17 cellular contexts compared by ENCODE assay signal in genomic region chr21:42520628-42521253, GRCh38. TPM values are rescaled to one million over a fixed set of nuclear protein-coding genes. Genes with fewer than 3 reads are reported as not detected.
DNase-seq lines count a peak whose midpoint lies in the region; TF ChIP-seq lines count a peak whose summit lies in the region.
"Had no signal": no experiment of that assay in that cellular context is flagged by ENCODE, and none has a peak within 500 bp of the region (broad histone marks: within the 10 kb centered on the region; RNA-seq: fewer than 3 reads in every experiment).

No MANE protein-coding gene starts in this region.

- H3K27ac ChIP-seq in DOHH2 (ENCODE audit: low read depth, low read length) (no peak overlapping the region; the same call in 1 of the 2 replicates), neural cell (ENCODE audit: low read length) (no peak overlapping the region)
- H3K27ac ChIP-seq: adrenal gland, foreskin keratinocyte had no signal

- no peak for TF ChIP-seq EP300 in neural cell (conservative IDR thresholded peaks at IDR 0.05; ENCODE audit: poor library complexity, severe bottlenecking)

- no peak overlapping the region for H3K27ac Mint-ChIP-seq in T-helper 2 cell treated with Interferon-gamma antibody and Interleukin-4, amounts not matched to agents 5 μg/mL and 100 μg/mL, for 36 hours
- H3K27ac Mint-ChIP-seq: B cell had no signal

- H3K9me3 Mint-ChIP-seq in T-helper 2 cell treated with Interferon-gamma antibody and Interleukin-4, amounts not matched to agents 5 μg/mL and 100 μg/mL, for 36 hours = no peaks in the 10 kb centered on the region
- H3K9me3 Mint-ChIP-seq: activated T-cell treated with anti-CD3 and anti-CD28 coated beads, Interleukin-2, amount 50 U/mL, for 4 hours; T-cell had no signal

- TF ChIP-seq CTCF in DOHH2 (IDR thresholded peaks at IDR 0.05; ENCODE audit: low read depth, low read length, poor library complexity, severe bottlenecking) = no peak
- peak; percentile 41 for TF ChIP-seq CTCF in neural cell (IDR thresholded peaks at IDR 0.05; ENCODE audit: poor library complexity, severe bottlenecking)

- H3K4me2 ChIP-seq in DOHH2 (ENCODE audit: low read length) (0 out of 2 replicates have a peak overlapping the region, but pooled peaks have one; percentile 29), neural cell (ENCODE audit: low read length) (no peak overlapping the region)

- H3K4me1 Mint-ChIP-seq in T-helper 2 cell treated with Interferon-gamma antibody and Interleukin-4, amounts not matched to agents 5 μg/mL and 100 μg/mL, for 36 hours (ENCODE audit: low read depth) = peaks cover 12% of the 10 kb centered on the region

- no peak overlapping the region for H3K4me3 ChIP-seq in DOHH2 (ENCODE audit: low read length)
- H3K4me3 ChIP-seq in neural cell (ENCODE audit: low read length) = no peak overlapping the region
- H3K4me3 ChIP-seq: adrenal gland, tibial nerve had no signal

- H3K9me3 ChIP-seq in DOHH2 (ENCODE audit: control insufficient read depth, insufficient read depth, low read length) (no peaks in the 10 kb centered on the region), neural cell (ENCODE audit: low read length) (no peaks in the 10 kb centered on the region)
- H3K9me3 ChIP-seq: adrenal gland, tibial nerve had no signal

- H3K9me2 ChIP-seq in DOHH2 (replicated peaks; ENCODE audit: control insufficient read depth, low read length) (no peaks in the 10 kb centered on the region), neural cell (ENCODE audit: insufficient read depth, low read length) (no peaks in the 10 kb centered on the region)

- H3K36me3 Mint-ChIP-seq in T-helper 2 cell treated with Interferon-gamma antibody and Interleukin-4, amounts not matched to agents 5 μg/mL and 100 μg/mL, for 36 hours (ENCODE audit: low read depth) = peaks cover 38% of the 10 kb centered on the region

- H3K27me3 ChIP-seq in DOHH2 (ENCODE audit: control insufficient read depth, low read length) (no peaks in the 10 kb centered on the region), neural cell (ENCODE audit: insufficient read depth, low read depth, low read length) (no peaks in the 10 kb centered on the region)
- H3K27me3 ChIP-seq: adrenal gland, foreskin keratinocyte, tibial nerve had no signal

- 0 out of 2 replicates have a peak, but pooled peaks cover 6% of the 10 kb centered on the region for H4K20me1 ChIP-seq in DOHH2 (ENCODE audit: control insufficient read depth, insufficient read depth, low read depth, low read length)
- H4K20me1 ChIP-seq in neural cell (ENCODE audit: insufficient read depth) = no peaks in the 10 kb centered on the region

- H3K79me2 ChIP-seq in DOHH2 (ENCODE audit: control insufficient read depth, low read length) = peaks cover 73% of the 10 kb centered on the region
- H3K79me2 ChIP-seq in neural cell (replicated peaks; ENCODE audit: insufficient read depth, low read length) = peaks cover 33% of the 10 kb centered on the region

- no peak for TF ChIP-seq RAD21 in neural cell (conservative IDR thresholded peaks at IDR 0.05)

- H3K36me3 ChIP-seq in DOHH2 (ENCODE audit: control insufficient read depth, low read length) = peaks cover 91% of the 10 kb centered on the region
- H3K36me3 ChIP-seq in neural cell (ENCODE audit: insufficient read depth, low read length) = peaks cover 17% of the 10 kb centered on the region

- H3K4me1 ChIP-seq in DOHH2 (ENCODE audit: control insufficient read depth, low read length) = peaks cover 57% of the 10 kb centered on the region
- H3K4me1 ChIP-seq: foreskin keratinocyte had no signal

- no peak overlapping the region for H2AFZ ChIP-seq in neural cell (ENCODE audit: low read depth, low read length)

- DNase-seq in NCI-H526 treated with DMSO at 0.1 percent for 48 hours (lab: John Stamatoyannopoulos, UW) (peak; percentile 53), ecto neural progenitor cell (ENCODE audit: low spot score) (peak; percentile 70), NCI-H510A treated with DMSO at 0.1 percent for 48 hours (lab: John Stamatoyannopoulos, UW) (no peak), NCI-H345 treated with DMSO at 0.1 percent for 48 hours (lab: John Stamatoyannopoulos, UW; ENCODE audit: unreplicated experiment) (no peak)
- no peak for DNase-seq in T-helper 2 cell treated with Interferon-gamma antibody and Interleukin-4, amounts not matched to agents 5 μg/mL and 100 μg/mL, for 36 hours (ENCODE audit: low spot score)
- DNase-seq in stimulated activated CD4-positive, alpha-beta T cell treated with anti-CD3 and anti-CD28 coated beads, Interleukin-4, amount 100 ng/mL, for 1 hour = no peak
- DNase-seq: activated CD4-positive, alpha-beta T cell treated with anti-CD3 and anti-CD28 coated beads for 4 hours; activated T-cell treated with anti-CD3 and anti-CD28 coated beads, Interleukin-2, amount 50 U/mL, for 4 hours; foreskin keratinocyte; NCI-H1105; NCI-H345; T-cell had no signal

- H3K27me3 Mint-ChIP-seq in T-helper 2 cell treated with Interferon-gamma antibody and Interleukin-4, amounts not matched to agents 5 μg/mL and 100 μg/mL, for 36 hours (ENCODE audit: low read depth) = no peaks in the 10 kb centered on the region
- H3K27me3 Mint-ChIP-seq: B cell, T-cell had no signal

- H3F3A ChIP-seq in DOHH2 (ENCODE audit: control insufficient read depth, insufficient read depth) = peaks cover 21% of the 10 kb centered on the region
- no peaks in the 10 kb centered on the region for H3F3A ChIP-seq in neural cell (ENCODE audit: insufficient read depth, low read length, poor library complexity, severe bottlenecking)

- no peak overlapping the region for H3K9ac ChIP-seq in neural cell (ENCODE audit: low read length)

- no peak overlapping the region for H3K4me3 Mint-ChIP-seq in T-helper 2 cell treated with Interferon-gamma antibody and Interleukin-4, amounts not matched to agents 5 μg/mL and 100 μg/mL, for 36 hours
- H3K4me3 Mint-ChIP-seq: activated T-cell treated with anti-CD3 and anti-CD28 coated beads, Interleukin-2, amount 50 U/mL, for 4 hours; B cell; T-cell had no signal

TF ChIP-seq in neural cell, 6 proteins besides CTCF, POLR2A, EP300 and RAD21:
- TF ChIP-seq POLR2AphosphoS5 (IDR thresholded peaks at IDR 0.05) (no peak), SMC3 (conservative IDR thresholded peaks at IDR 0.05; ENCODE audit: poor library complexity) (peak; percentile 28), REST (IDR thresholded peaks at IDR 0.05; ENCODE audit: borderline replicate concordance) (no peak)

RNA-seq across cellular contexts. Expression of gene SLC37A1, which starts 7.1 kb away (rescaled TPM):
- 60.7 and 64.4 TPM in 2 replicates for polyA plus RNA-seq in neural cell
- polyA minus RNA-seq in neural cell = 67.8 and 75.7 TPM in 2 replicates

RNA-seq across cellular contexts. Expression of gene RSPH1, which starts 24.7 kb away (rescaled TPM):
- 0.58 and 1.3 TPM in 2 replicates for polyA plus RNA-seq in neural cell
- 0.58 and 0.73 TPM in 2 replicates for polyA minus RNA-seq in neural cell

Comparison
In these comparisons a context has a peak if more than half of its experiments do, and no peak if none do; other contexts are left out.
1. DNase-seq: peak in NCI-H526 treated with DMSO at 0.1 percent for 48 hours (single experiment) and ecto neural progenitor cell (single experiment); none in T-helper 2 cell treated with Interferon-gamma antibody and Interleukin-4, amounts not matched to agents 5 μg/mL and 100 μg/mL, for 36 hours (single experiment), NCI-H510A treated with DMSO at 0.1 percent for 48 hours (single experiment), NCI-H345 treated with DMSO at 0.1 percent for 48 hours (single experiment) and stimulated activated CD4-positive, alpha-beta T cell treated with anti-CD3 and anti-CD28 coated beads, Interleukin-4, amount 100 ng/mL, for 1 hour (single experiment).